17 cellular contexts compared by ENCODE assay signal in genomic region chr12:12683725-12684124, GRCh38. TPM values are rescaled to one million over a fixed set of nuclear protein-coding genes. Genes with fewer than 3 reads are reported as not detected.
DNase-seq lines count a peak whose midpoint lies in the region; ATAC-seq, FAIRE-seq and TF ChIP-seq lines count a peak whose summit lies in the region.
"Had no signal": no experiment of that assay in that cellular context is flagged by ENCODE, and none has a peak within 500 bp of the region (broad histone marks: within the 10 kb centered on the region; RNA-seq: fewer than 3 reads in every experiment).

No MANE protein-coding gene starts in this region.

- H3K4me3 Mint-ChIP-seq in astrocyte (ENCODE audit: unreplicated experiment) = peak overlapping the region; percentile 78
- H3K4me3 Mint-ChIP-seq in type B pancreatic cell = peak overlapping the region; percentile 54
- no peak overlapping the region for H3K4me3 Mint-ChIP-seq in activated CD8-positive, alpha-beta T cell treated with anti-CD3 and anti-CD28 coated beads for 36 hours
- H3K4me3 Mint-ChIP-seq: activated CD4-positive, alpha-beta memory T cell treated with anti-CD3 and anti-CD28 coated beads, Interleukin-2, amount 10 ng/mL, durations not matched to agents 7 days and 5 days had no signal

- H3K27me3 ChIP-seq in cardiac muscle cell (no peaks in the 10 kb centered on the region), astrocyte (ENCODE audit: insufficient read depth, low read length) (peaks cover 10% of the 10 kb centered on the region), iPS-20b (ENCODE audit: insufficient read depth, low read length) (peaks cover 15% of the 10 kb centered on the region; the same call in 1 of the 2 replicates), ascending aorta (no peaks in the 10 kb centered on the region)

- POLR2A ChIA-PET in activated CD8-positive, alpha-beta T cell treated with anti-CD3 and anti-CD28 coated beads for 36 hours (lab: Charles Lee) = interaction anchor here (0.7 kb wide), 1 partner anchor 64 kb away, joined by 3 read pairs; no protein-coding TSS in a partner anchor

- H3K4me1 ChIP-seq in cardiac muscle cell (ENCODE audit: low read depth) (peaks cover 10% of the 10 kb centered on the region), astrocyte (ENCODE audit: insufficient read depth, low read length) (no peaks in the 10 kb centered on the region), iPS-20b (ENCODE audit: insufficient read depth, low read length) (peaks cover 11% of the 10 kb centered on the region; the same call in 1 of the 2 replicates), ascending aorta (no peaks in the 10 kb centered on the region)

- no peak overlapping the region for H2AFZ ChIP-seq in astrocyte (ENCODE audit: low read depth, low read length)

- intact Hi-C loops in left cardiac atrium (cut with DNase I) (no loop called here), ascending aorta (cut with DNase I) (no loop called here)
- intact Hi-C loops in activated CD8-positive, alpha-beta T cell treated with anti-CD3 and anti-CD28 coated beads for 36 hours (cut with micrococcal nuclease) = no loop called here

- H3K9ac ChIP-seq in astrocyte (ENCODE audit: low read length) (no peak overlapping the region), iPS-20b (ENCODE audit: low read depth, low read length) (peak overlapping the region; percentile 84)

- H3K36me3 ChIP-seq in cardiac muscle cell (no peaks in the 10 kb centered on the region), astrocyte (ENCODE audit: insufficient read depth, low read length) (no peaks in the 10 kb centered on the region), iPS-20b (ENCODE audit: insufficient read depth, low read depth, low read length) (no peaks in the 10 kb centered on the region), ascending aorta (no peaks in the 10 kb centered on the region)

- peak overlapping the region; percentile 25 for H3K4me3 ChIP-seq in cardiac muscle cell
- H3K4me3 ChIP-seq in astrocyte (ENCODE audit: insufficient read depth, low read depth, low read length) = no peak overlapping the region
- peak overlapping the region; percentile 81 for H3K4me3 ChIP-seq in iPS-20b (ENCODE audit: low read length)
- no peak overlapping the region for H3K4me3 ChIP-seq in ascending aorta

- no peaks in the 10 kb centered on the region for H3K9me3 Mint-ChIP-seq in astrocyte (ENCODE audit: unreplicated experiment)
- H3K9me3 Mint-ChIP-seq in type B pancreatic cell = no peaks in the 10 kb centered on the region
- H3K9me3 Mint-ChIP-seq in activated CD8-positive, alpha-beta T cell treated with anti-CD3 and anti-CD28 coated beads for 36 hours = no peaks in the 10 kb centered on the region
- H3K9me3 Mint-ChIP-seq: activated CD4-positive, alpha-beta memory T cell treated with anti-CD3 and anti-CD28 coated beads, Interleukin-2, amount 10 ng/mL, durations not matched to agents 7 days and 5 days; activated naive CD4-positive, alpha-beta T cell treated with anti-CD3 and anti-CD28 coated beads, Interleukin-2, amount 50 U/mL, for 72 hours had no signal

- ATAC-seq in left cardiac atrium = no peak
- ATAC-seq in activated CD8-positive, alpha-beta T cell treated with anti-CD3 and anti-CD28 coated beads for 36 hours = no peak
- ATAC-seq: activated naive CD4-positive, alpha-beta T cell treated with anti-CD3 and anti-CD28 coated beads, Interleukin-2, amount 50 U/mL, for 72 hours; Panc1 had no signal

- no peaks in the 10 kb centered on the region for H3K4me1 Mint-ChIP-seq in astrocyte (ENCODE audit: low read depth, unreplicated experiment)
- peaks cover 5% of the 10 kb centered on the region for H3K4me1 Mint-ChIP-seq in type B pancreatic cell (ENCODE audit: unreplicated experiment)
- H3K4me1 Mint-ChIP-seq in activated CD8-positive, alpha-beta T cell treated with anti-CD3 and anti-CD28 coated beads for 36 hours (ENCODE audit: low read depth) = no peaks in the 10 kb centered on the region

- H3K27ac ChIP-seq in cardiac muscle cell = no peak overlapping the region
- no peak overlapping the region for H3K27ac ChIP-seq in astrocyte (ENCODE audit: low read depth, low read length)
- peak overlapping the region; percentile 59 for H3K27ac ChIP-seq in iPS-20b (ENCODE audit: low read length)
- no peak overlapping the region for H3K27ac ChIP-seq in ascending aorta
- H3K27ac ChIP-seq: HL-60 had no signal

- no peak for DNase-seq in cardiac muscle cell (ENCODE audit: low read depth in 1 of 2, low spot score in 1 of 2)
- DNase-seq in left cardiac atrium = no peak
- DNase-seq in astrocyte (ENCODE audit: low read depth) = no peak
- no peak for DNase-seq in type B pancreatic cell (ENCODE audit: extremely low spot score, unreplicated experiment)
- no peak for DNase-seq in activated CD8-positive, alpha-beta T cell treated with anti-CD3 and anti-CD28 coated beads for 36 hours
- no peak for DNase-seq in ascending aorta (ENCODE audit: low spot score in 2 of 2)
- no peak for DNase-seq in NCI-H345 (lab: John Stamatoyannopoulos, UW)
- DNase-seq: activated CD4-positive, alpha-beta memory T cell treated with anti-CD3 and anti-CD28 coated beads, Interleukin-2, amount 10 ng/mL, durations not matched to agents 7 days and 5 days; activated T-cell treated with anti-CD3 and anti-CD28 coated beads, Interleukin-2, amount 50 U/mL, for 48 hours; effector memory CD4-positive, alpha-beta T cell; KG1; stimulated activated CD4-positive, alpha-beta T cell treated with anti-CD3 and anti-CD28 coated beads, Interleukin-15, amount 100 ng/mL, for 24 hours had no signal

- H3K27ac Mint-ChIP-seq in astrocyte (ENCODE audit: unreplicated experiment) = no peak overlapping the region
- H3K27ac Mint-ChIP-seq in type B pancreatic cell = no peak overlapping the region
- no peak overlapping the region for H3K27ac Mint-ChIP-seq in activated CD8-positive, alpha-beta T cell treated with anti-CD3 and anti-CD28 coated beads for 36 hours
- H3K27ac Mint-ChIP-seq: activated CD4-positive, alpha-beta memory T cell treated with anti-CD3 and anti-CD28 coated beads, Interleukin-2, amount 10 ng/mL, durations not matched to agents 7 days and 5 days; activated naive CD4-positive, alpha-beta T cell treated with anti-CD3 and anti-CD28 coated beads, Interleukin-2, amount 50 U/mL, for 72 hours had no signal

- H3K9me3 ChIP-seq in cardiac muscle cell (ENCODE audit: low read depth) (no peaks in the 10 kb centered on the region), astrocyte (ENCODE audit: insufficient read depth, low read depth, low read length) (no peaks in the 10 kb centered on the region), iPS-20b (ENCODE audit: insufficient read depth, low read depth, low read length) (no peaks in the 10 kb centered on the region), ascending aorta (no peaks in the 10 kb centered on the region)

- no peak overlapping the region for H3K4me2 ChIP-seq in astrocyte (ENCODE audit: low read length)

- H4K20me1 ChIP-seq in astrocyte (ENCODE audit: insufficient read depth, low read length) = no peaks in the 10 kb centered on the region

- no peaks in the 10 kb centered on the region for H3K79me2 ChIP-seq in astrocyte (ENCODE audit: insufficient read depth, low read length)

- CTCF ChIA-PET in activated CD8-positive, alpha-beta T cell treated with anti-CD3 and anti-CD28 coated beads for 36 hours (lab: Charles Lee) = interaction anchor here (1.2 kb wide), 1 partner anchor 28 kb away, joined by 5 read pairs; no protein-coding TSS in a partner anchor

- no peaks in the 10 kb centered on the region for H3K36me3 Mint-ChIP-seq in astrocyte (ENCODE audit: low read depth, unreplicated experiment)
- H3K36me3 Mint-ChIP-seq in type B pancreatic cell = no peaks in the 10 kb centered on the region
- H3K36me3 Mint-ChIP-seq in activated CD8-positive, alpha-beta T cell treated with anti-CD3 and anti-CD28 coated beads for 36 hours (ENCODE audit: low read depth) = peaks cover 10% of the 10 kb centered on the region

- TF ChIP-seq CTCF in cardiac muscle cell (IDR thresholded peaks at IDR 0.05; ENCODE audit: low read depth, low read length) (no peak), astrocyte (IDR thresholded peaks at IDR 0.05; ENCODE audit: insufficient read depth, low read depth, low read length) (no peak), type B pancreatic cell (conservative IDR thresholded peaks at IDR 0.05) (no peak), ascending aorta (IDR thresholded peaks at IDR 0.05) (no peak)
- no peak for TF ChIP-seq CTCF in activated CD8-positive, alpha-beta T cell treated with anti-CD3 and anti-CD28 coated beads for 36 hours (IDR thresholded peaks at IDR 0.05)

- no peak for FAIRE-seq in astrocyte (lab: Jason Lieb, UNC)
- FAIRE-seq: G401.6 had no signal

- H3K27me3 Mint-ChIP-seq in astrocyte (ENCODE audit: low read depth, unreplicated experiment) (no peaks in the 10 kb centered on the region), type B pancreatic cell (peaks cover 9% of the 10 kb centered on the region)
- no peaks in the 10 kb centered on the region for H3K27me3 Mint-ChIP-seq in activated CD8-positive, alpha-beta T cell treated with anti-CD3 and anti-CD28 coated beads for 36 hours
- H3K27me3 Mint-ChIP-seq: activated CD4-positive, alpha-beta memory T cell treated with anti-CD3 and anti-CD28 coated beads, Interleukin-2, amount 10 ng/mL, durations not matched to agents 7 days and 5 days had no signal

RNA-seq across cellular contexts. Expression of gene GPR19, which starts 12.3 kb away (rescaled TPM):
- 1.0 and 1.6 TPM in 2 replicates for total RNA-seq in cardiac muscle cell
- 1.6 and 3.4 TPM in 2 replicates for polyA plus RNA-seq in cardiac muscle cell
- not detected for total RNA-seq in left cardiac atrium
- 2.8 and 4.3 TPM in 2 replicates for total RNA-seq in astrocyte
- total RNA-seq in type B pancreatic cell (ENCODE audit: low replicate concordance) = 1.6 and 3.6 TPM in 2 replicates
- total RNA-seq in activated CD8-positive, alpha-beta T cell treated with anti-CD3 and anti-CD28 coated beads for 36 hours = 10 to 100 TPM; 17.3 to 17.6 TPM
- total RNA-seq in ascending aorta = not detected

RNA-seq across cellular contexts. Expression of gene CDKN1B, which starts 33.4 kb away (rescaled TPM):
- 63.9 and 90.4 TPM in 2 replicates for total RNA-seq in cardiac muscle cell
- 5.8 and 15.2 TPM in 2 replicates for polyA plus RNA-seq in cardiac muscle cell
- 10 to 100 TPM; 23.7 to 42.4 TPM for total RNA-seq in left cardiac atrium
- total RNA-seq in astrocyte = 13.4 and 16.7 TPM in 2 replicates
- 49.6 and 85.5 TPM in 2 replicates for total RNA-seq in type B pancreatic cell (ENCODE audit: low replicate concordance)
- 10 to 100 TPM; 39.9 to 40.8 TPM for total RNA-seq in activated CD8-positive, alpha-beta T cell treated with anti-CD3 and anti-CD28 coated beads for 36 hours
- total RNA-seq in ascending aorta = 65.1 TPM

Comparison
In these comparisons a context has a peak if more than half of its experiments do, and no peak if none do; other contexts are left out.
1. H3K4me3 ChIP-seq: peak in cardiac muscle cell (single experiment) and iPS-20b (single experiment); none in astrocyte (single experiment) and ascending aorta (0 of 2).